In genomic region chr3:30688776-30689175, GRCh38 we compare ENCODE assay signal across 10 cellular contexts.
DNase-seq lines count a peak whose midpoint lies in the region; ATAC-seq and TF ChIP-seq lines count a peak whose summit lies in the region.
"Had no signal": no experiment of that assay in that cellular context is flagged by ENCODE, and none has a peak within 500 bp of the region (broad histone marks: within the 10 kb centered on the region; RNA-seq: fewer than 3 reads in every experiment).

No MANE protein-coding gene starts in this region.

- H3K36me3 ChIP-seq in heart left ventricle (peaks cover 0 to 100% (median 55%) of the 10 kb centered on the region in 9 donors), upper lobe of right lung (peaks cover 80% of the 10 kb centered on the region)

- DNase-seq in heart left ventricle: peak in 2 of 5 donors; percentile 30 to 49
- no peak for DNase-seq in Right ventricle myocardium inferior (ENCODE audit: missing footprints)
- DNase-seq in chondrocyte (ENCODE audit: low spot score): no peak
- peak; percentile 12 for DNase-seq in midbrain (lab: John Stamatoyannopoulos, UW)
- no peak for DNase-seq in upper lobe of right lung
- DNase-seq in NCI-H510A treated with DMSO at 0.1 percent for 48 hours (lab: John Stamatoyannopoulos, UW): no peak
- DNase-seq in NK-92 (lab: John Stamatoyannopoulos, UW; ENCODE audit: unreplicated experiment): no peak
- DNase-seq: DND-41, MG63 had no signal

- no peaks in the 10 kb centered on the region for H3K36me3 Mint-ChIP-seq in chondrocyte (ENCODE audit: low read depth)

- H3K27me3 ChIP-seq in heart left ventricle: no peaks in the 10 kb centered on the region
- no peaks in the 10 kb centered on the region for H3K27me3 ChIP-seq in upper lobe of right lung
- H3K27me3 ChIP-seq: MG63 had no signal

- H3K4me3 ChIP-seq in heart left ventricle: no peak overlapping the region
- no peak overlapping the region for H3K4me3 ChIP-seq in upper lobe of right lung
- H3K4me3 ChIP-seq: MG63 had no signal

- no peaks in the 10 kb centered on the region for H3K9me3 ChIP-seq in heart left ventricle
- H3K9me3 ChIP-seq in upper lobe of right lung: no peaks in the 10 kb centered on the region
- H3K9me3 ChIP-seq: MG63 had no signal

- H3K27ac ChIP-seq in heart left ventricle: peak overlapping the region; percentile 26 to 81 (median 66)
- peak overlapping the region; percentile 37 for H3K27ac ChIP-seq in upper lobe of right lung

- TF ChIP-seq POLR2A in heart left ventricle (IDR thresholded peaks at IDR 0.05): no peak

- intact Hi-C loops in heart left ventricle (cut with DNase I): loop anchor here in 4 of 10 donors (2.0 to 10.0 kb wide), 5 partner anchors 81 to 344 kb away; partner anchors contain the start of gene TGFBR2 (in 1 of the 4)
- intact Hi-C loops in Right ventricle myocardium inferior (cut with DNase I): loop anchor here (5.0 kb wide), 2 partner anchors 36 to 401 kb away; no protein-coding TSS in a partner anchor
- intact Hi-C loops in upper lobe of right lung (cut with DNase I): no loop called here

- no peaks in the 10 kb centered on the region for H3K27me3 Mint-ChIP-seq in chondrocyte (ENCODE audit: low read depth)

- H3K4me1 Mint-ChIP-seq in chondrocyte (ENCODE audit: low read depth): peaks cover 44% of the 10 kb centered on the region

- WGBS in heart left ventricle, 4 donors: 55 to 74% (median 66%) methylated on average over 5 of the region's 5 CpGs

- no peak overlapping the region for H3K4me3 Mint-ChIP-seq in chondrocyte (ENCODE audit: unreplicated experiment)

- no peak for TF ChIP-seq CTCF in heart left ventricle (IDR thresholded peaks at IDR 0.05)
- TF ChIP-seq CTCF in chondrocyte (IDR thresholded peaks at IDR 0.05): no peak
- no peak for TF ChIP-seq CTCF in upper lobe of right lung (IDR thresholded peaks at IDR 0.05)

- no peaks in the 10 kb centered on the region for H3K9me3 Mint-ChIP-seq in chondrocyte (ENCODE audit: low read depth)

- H3K4me1 ChIP-seq in heart left ventricle (peaks cover 10 to 99% (median 85%) of the 10 kb centered on the region in 12 donors), upper lobe of right lung (peaks cover 87% of the 10 kb centered on the region)

- peak overlapping the region; percentile 85 for H3K27ac Mint-ChIP-seq in chondrocyte (ENCODE audit: unreplicated experiment)

- peak in 2 of 4 donors; percentile 37 to 41 for ATAC-seq in heart left ventricle
- ATAC-seq in Right ventricle myocardium inferior: no peak
- peak; percentile 20 for ATAC-seq in upper lobe of right lung
- no peak for ATAC-seq in HG03442 (IDR thresholded peaks at IDR 0.05; ENCODE audit: unreplicated experiment)
